ENCODE assay signal across 8 cellular contexts in genomic region chr12:43676183-43676813, GRCh38.
A peak's percentile ranks its signal among the peaks of the same experiment; 100 is the strongest.
DNase-seq lines count a peak whose midpoint lies in the region; ATAC-seq and TF ChIP-seq lines count a peak whose summit lies in the region.

No MANE protein-coding gene starts in this region.

- WGBS in right cardiac atrium: 67% methylated on average over 5 of the region's 5 CpGs

- peak; percentile 22 for TF ChIP-seq CTCF in left ventricle myocardium inferior (IDR thresholded peaks at IDR 0.05; ENCODE audit: borderline replicate concordance)
- TF ChIP-seq CTCF in astrocyte of the cerebellum (IDR thresholded peaks at IDR 0.05; ENCODE audit: low read depth, low read length, missing control alignments): peak; percentile 47
- TF ChIP-seq CTCF in neural progenitor cell (IDR thresholded peaks at IDR 0.05): peak; percentile 53

- no peak overlapping the region for H3K27ac ChIP-seq in left ventricle myocardium inferior (replicated peaks)
- no peak overlapping the region for H3K27ac ChIP-seq in right cardiac atrium (ENCODE audit: low read length)
- H3K27ac ChIP-seq in neural progenitor cell: no peak overlapping the region

- H3K36me3 ChIP-seq in left ventricle myocardium inferior (no peaks in the 10 kb centered on the region), neural progenitor cell (no peaks in the 10 kb centered on the region)

- H3K9me3 ChIP-seq in left ventricle myocardium inferior (replicated peaks) (peaks cover 13% of the 10 kb centered on the region), right cardiac atrium (ENCODE audit: control insufficient read depth, low read length) (no peaks in the 10 kb centered on the region), neural progenitor cell (ENCODE audit: low read depth) (no peaks in the 10 kb centered on the region)

- in situ Hi-C loops in astrocyte of the cerebellum (cut with HindIII; ENCODE audit: low sequenced_read_pairs): no loop called here

- H3K27me3 ChIP-seq in left ventricle myocardium inferior (ENCODE audit: low read depth) (peaks cover 3% of the 10 kb centered on the region), right cardiac atrium (ENCODE audit: control insufficient read depth, insufficient read depth) (no peaks in the 10 kb centered on the region), neural progenitor cell (no peaks in the 10 kb centered on the region)

- peaks cover 21% of the 10 kb centered on the region for H3K9me3 Mint-ChIP-seq in neural progenitor cell

- H3F3A ChIP-seq in neural progenitor cell (ENCODE audit: low read depth): no peaks in the 10 kb centered on the region

- no peak overlapping the region for H3K27ac Mint-ChIP-seq in neural progenitor cell

- H3K9ac ChIP-seq in neural progenitor cell: no peak overlapping the region

- H3K4me3 Mint-ChIP-seq in neural progenitor cell: no peak overlapping the region

- H3K36me3 Mint-ChIP-seq in neural progenitor cell: peaks cover 6% of the 10 kb centered on the region

- ATAC-seq in right cardiac atrium (no peak), GM21825 (IDR thresholded peaks at IDR 0.05; ENCODE audit: unreplicated experiment) (peak; percentile 89)

- H3K4me2 ChIP-seq in neural progenitor cell: no peak overlapping the region

- H3K79me2 ChIP-seq in neural progenitor cell (ENCODE audit: low read depth): no peaks in the 10 kb centered on the region

- DNase-seq in left ventricle myocardium inferior: no peak
- no peak for DNase-seq in right cardiac atrium
- DNase-seq in HuH-7.5 (ENCODE audit: low spot score): peak; percentile 24
- DNase-seq in astrocyte of the cerebellum (ENCODE audit: low read depth): no peak
- DNase-seq in neural progenitor cell (ENCODE audit: low spot score): peak; percentile 42
- DNase-seq in activated T-cell treated with anti-CD3 and anti-CD28 coated beads, Interleukin-2, amount 50 U/mL, for 1 hour: no peak
- no peak for DNase-seq in NCI-H2196 (lab: John Stamatoyannopoulos, UW; ENCODE audit: unreplicated experiment)

- peaks cover 14% of the 10 kb centered on the region for H3K4me1 Mint-ChIP-seq in neural progenitor cell

- H3K27me3 Mint-ChIP-seq in neural progenitor cell (ENCODE audit: insufficient read depth, low read depth): peaks cover 4% of the 10 kb centered on the region

- no peaks in the 10 kb centered on the region for H3K4me1 ChIP-seq in left ventricle myocardium inferior
- H3K4me1 ChIP-seq in right cardiac atrium (ENCODE audit: control insufficient read depth, insufficient read depth, low read length): no peaks in the 10 kb centered on the region
- no peaks in the 10 kb centered on the region for H3K4me1 ChIP-seq in neural progenitor cell

- no peaks in the 10 kb centered on the region for H4K20me1 ChIP-seq in neural progenitor cell (ENCODE audit: low read depth)

- H3K4me3 ChIP-seq in left ventricle myocardium inferior: no peak overlapping the region
- no peak overlapping the region for H3K4me3 ChIP-seq in right cardiac atrium (ENCODE audit: low read length)
- no peak overlapping the region for H3K4me3 ChIP-seq in astrocyte of the cerebellum (ENCODE audit: low read depth, low read length)
- H3K4me3 ChIP-seq in neural progenitor cell: no peak overlapping the region

- intact Hi-C loops in left ventricle myocardium inferior (cut with micrococcal nuclease) (no loop called here), right cardiac atrium (cut with DNase I) (no loop called here)

- H2AFZ ChIP-seq in neural progenitor cell (replicated peaks): no peak overlapping the region

Comparison
In these comparisons a context has a peak if more than half of its experiments do, and no peak if none do; other contexts are left out.
1. DNase-seq: peak in HuH-7.5 (single experiment) and neural progenitor cell (single experiment); none in left ventricle myocardium inferior (single experiment), right cardiac atrium (0 of 3), astrocyte of the cerebellum (single experiment), activated T-cell treated with anti-CD3 and anti-CD28 coated beads, Interleukin-2, amount 50 U/mL, for 1 hour (single experiment) and NCI-H2196 (single experiment).
2. Peak in every context shown above with its lines, with median percentiles within 50 percentile points of each other: CTCF ChIP-seq.